8 cellular contexts compared by ENCODE assay signal in the genomic region with DNA sequence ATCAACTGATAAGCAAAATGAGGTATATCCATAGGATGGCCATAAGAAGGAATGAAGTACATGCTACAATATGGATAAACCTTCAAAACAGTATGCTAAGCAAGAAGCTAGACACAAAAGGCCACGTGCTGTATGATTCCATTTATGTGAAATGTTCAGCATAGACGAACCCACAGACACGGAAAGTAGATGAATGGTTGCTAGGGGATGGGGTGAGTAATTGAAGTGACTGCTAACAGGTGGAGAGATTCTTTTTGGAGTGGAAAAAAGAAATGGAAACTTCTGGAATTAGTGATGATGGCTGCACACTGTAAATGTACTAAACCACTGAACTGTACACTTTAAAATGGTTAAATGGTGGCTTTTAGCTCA. TPM values are rescaled to one million over a fixed set of nuclear protein-coding genes. Genes with fewer than 3 reads are reported as not detected.
A peak's percentile ranks its signal among the peaks of the same experiment; 100 is the strongest.
DNase-seq lines count a peak whose midpoint lies in the region; ATAC-seq and TF ChIP-seq lines count a peak whose summit lies in the region.

No MANE protein-coding gene starts in this region.

- no peak overlapping the region for H3K4me3 Mint-ChIP-seq in activated CD8-positive, alpha-beta memory T cell treated with anti-CD3 and anti-CD28 coated beads, Interleukin-2, amount 10 ng/mL, durations not matched to agents 7 days and 5 days
- peak overlapping the region; percentile 64 for H3K4me3 Mint-ChIP-seq in activated naive CD8-positive, alpha-beta T cell treated with anti-CD3 and anti-CD28 coated beads, Interleukin-2, amount 50 U/mL, for 24 hours
- H3K4me3 Mint-ChIP-seq in memory B cell: peak overlapping the region; percentile 85

- ATAC-seq in activated CD8-positive, alpha-beta memory T cell treated with anti-CD3 and anti-CD28 coated beads, Interleukin-2, amount 10 ng/mL, durations not matched to agents 7 days and 5 days: peak; percentile 1
- ATAC-seq in activated naive CD8-positive, alpha-beta T cell treated with anti-CD3 and anti-CD28 coated beads, Interleukin-2, amount 50 U/mL, for 24 hours: peak; percentile 53
- ATAC-seq in memory B cell (ENCODE audit: low read depth): no peak

- H3K4me3 ChIP-seq in testis: no peak overlapping the region

- no peaks in the 10 kb centered on the region for H3K9me3 ChIP-seq in testis

- no peaks in the 10 kb centered on the region for H3K9me3 Mint-ChIP-seq in activated CD8-positive, alpha-beta memory T cell treated with anti-CD3 and anti-CD28 coated beads, Interleukin-2, amount 10 ng/mL, durations not matched to agents 7 days and 5 days (ENCODE audit: low read depth)
- no peaks in the 10 kb centered on the region for H3K9me3 Mint-ChIP-seq in activated naive CD8-positive, alpha-beta T cell treated with anti-CD3 and anti-CD28 coated beads, Interleukin-2, amount 50 U/mL, for 24 hours
- H3K9me3 Mint-ChIP-seq in memory B cell: peaks cover 9% of the 10 kb centered on the region

- no peak overlapping the region for H3K27ac Mint-ChIP-seq in activated CD8-positive, alpha-beta memory T cell treated with anti-CD3 and anti-CD28 coated beads, Interleukin-2, amount 10 ng/mL, durations not matched to agents 7 days and 5 days
- H3K27ac Mint-ChIP-seq in activated naive CD8-positive, alpha-beta T cell treated with anti-CD3 and anti-CD28 coated beads, Interleukin-2, amount 50 U/mL, for 24 hours: peak overlapping the region; percentile 81
- peak overlapping the region; percentile 81 for H3K27ac Mint-ChIP-seq in memory B cell

- H3K27ac ChIP-seq in testis: peak overlapping the region; percentile 28 to 36

- peaks cover 54% of the 10 kb centered on the region for H3K4me1 Mint-ChIP-seq in activated CD8-positive, alpha-beta memory T cell treated with anti-CD3 and anti-CD28 coated beads, Interleukin-2, amount 10 ng/mL, durations not matched to agents 7 days and 5 days
- peaks cover 44% of the 10 kb centered on the region for H3K4me1 Mint-ChIP-seq in activated naive CD8-positive, alpha-beta T cell treated with anti-CD3 and anti-CD28 coated beads, Interleukin-2, amount 50 U/mL, for 24 hours
- H3K4me1 Mint-ChIP-seq in memory B cell: peaks cover 38% of the 10 kb centered on the region

- peaks cover 37% of the 10 kb centered on the region for H3K36me3 Mint-ChIP-seq in activated CD8-positive, alpha-beta memory T cell treated with anti-CD3 and anti-CD28 coated beads, Interleukin-2, amount 10 ng/mL, durations not matched to agents 7 days and 5 days
- H3K36me3 Mint-ChIP-seq in activated naive CD8-positive, alpha-beta T cell treated with anti-CD3 and anti-CD28 coated beads, Interleukin-2, amount 50 U/mL, for 24 hours (ENCODE audit: low read depth): peaks cover 31% of the 10 kb centered on the region
- H3K36me3 Mint-ChIP-seq in memory B cell: peaks cover 28% of the 10 kb centered on the region

- H3K27me3 Mint-ChIP-seq in activated CD8-positive, alpha-beta memory T cell treated with anti-CD3 and anti-CD28 coated beads, Interleukin-2, amount 10 ng/mL, durations not matched to agents 7 days and 5 days: peaks cover 3% of the 10 kb centered on the region
- peaks cover 6% of the 10 kb centered on the region for H3K27me3 Mint-ChIP-seq in activated naive CD8-positive, alpha-beta T cell treated with anti-CD3 and anti-CD28 coated beads, Interleukin-2, amount 50 U/mL, for 24 hours
- no peaks in the 10 kb centered on the region for H3K27me3 Mint-ChIP-seq in memory B cell

- H3K27me3 ChIP-seq in testis: no peaks in the 10 kb centered on the region

- TF ChIP-seq CTCF in testis (IDR thresholded peaks at IDR 0.05): no peak

- no peak for DNase-seq in activated CD8-positive, alpha-beta memory T cell treated with anti-CD3 and anti-CD28 coated beads, Interleukin-2, amount 10 ng/mL, durations not matched to agents 7 days and 5 days
- no peak for DNase-seq in activated CD8-positive, alpha-beta memory T cell treated with anti-CD3 and anti-CD28 coated beads for 24 hours
- DNase-seq in activated naive CD8-positive, alpha-beta T cell treated with anti-CD3 and anti-CD28 coated beads, Interleukin-2, amount 50 U/mL, for 24 hours: no peak
- DNase-seq in memory B cell (ENCODE audit: low spot score in 2 of 2): no peak
- DNase-seq in testis: no peak
- DNase-seq in HCEC 1CT: no peak
- no peak for DNase-seq in stimulated activated CD4-positive, alpha-beta T cell treated with anti-CD3 and anti-CD28 coated beads, Interleukin-2, amount 100 ng/mL, for 24 hours
- no peak for DNase-seq in Ammon's horn (ENCODE audit: low spot score)

- intact Hi-C loops in testis (cut with DNase I; ENCODE audit: low total_unique reads): no loop called here

- CTCF ChIA-PET in activated CD8-positive, alpha-beta memory T cell treated with anti-CD3 and anti-CD28 coated beads, Interleukin-2, amount 10 ng/mL, durations not matched to agents 7 days and 5 days (lab: Charles Lee): interaction anchor here (0.9 to 1.5 kb wide), 4 partner anchors 9 to 46 kb away, joined by 3 to 6 read pairs (median 4); partner anchors contain the start of gene MBD4

- no peaks in the 10 kb centered on the region for H3K4me1 ChIP-seq in testis

- H3K36me3 ChIP-seq in testis (ENCODE audit: low read depth, missing control alignments): no peaks in the 10 kb centered on the region

- 60 to 65% methylated on average over 3 of the region's 3 CpGs for WGBS in testis, 2 donors

- no peak for TF ChIP-seq POLR2A in testis (IDR thresholded peaks at IDR 0.05)

RNA-seq across cellular contexts. Expression of gene EFCAB12, which starts 0.6 kb away (rescaled TPM):
- 1 to 10 TPM in 1 of 2 experiments, under 1 TPM in 1; 0.56 to 1.4 TPM for total RNA-seq in activated CD8-positive, alpha-beta memory T cell treated with anti-CD3 and anti-CD28 coated beads, Interleukin-2, amount 10 ng/mL, durations not matched to agents 7 days and 5 days
- total RNA-seq in testis: 10 to 100 TPM in 1 of 2 donors, 1 to 10 TPM in 1; 7.3 to 13.7 TPM
- 16.0 TPM for polyA plus RNA-seq in testis (ENCODE audit: insufficient read depth, low read depth, low replicate concordance)

RNA-seq across cellular contexts. Expression of gene MBD4, which starts 10.7 kb away (rescaled TPM):
- total RNA-seq in activated CD8-positive, alpha-beta memory T cell treated with anti-CD3 and anti-CD28 coated beads, Interleukin-2, amount 10 ng/mL, durations not matched to agents 7 days and 5 days: 10 to 100 TPM; 51.9 to 52.0 TPM
- total RNA-seq in testis: 10 to 100 TPM; 26.0 to 27.6 TPM
- polyA plus RNA-seq in testis (ENCODE audit: insufficient read depth, low read depth, low replicate concordance): 30.3 TPM

RNA-seq across cellular contexts. Expression of gene IFT122, which starts 11.0 kb away (rescaled TPM):
- 10 to 100 TPM; 15.6 to 34.0 TPM for total RNA-seq in activated CD8-positive, alpha-beta memory T cell treated with anti-CD3 and anti-CD28 coated beads, Interleukin-2, amount 10 ng/mL, durations not matched to agents 7 days and 5 days
- total RNA-seq in testis: 100 to 1,000 TPM; 125 to 168 TPM
- polyA plus RNA-seq in testis (ENCODE audit: insufficient read depth, low read depth, low replicate concordance): 218 TPM
